Comparison of ENCODE assay signal across 1 cellular context in genomic region chr17:72984925-72985322, GRCh38.
TF ChIP-seq lines count a peak whose summit lies in the region.

No MANE protein-coding gene starts in this region.

TF ChIP-seq in HepG2, 621 proteins besides CTCF, POLR2A, EP300 and RAD21 (continued from another document):
- TF ChIP-seq ZBTB33 (CRISPR knock-in tag; IDR thresholded peaks at IDR 0.05) (peak; percentile 56; the same call in 1 of the 2 replicates), ZNF12 (CRISPR knock-in tag; IDR thresholded peaks at IDR 0.05) (no peak)
